In genomic region chr2:80304522-80304878, GRCh38 we compare ENCODE assay signal across 10 cellular contexts. TPM values are rescaled to one million over a fixed set of nuclear protein-coding genes. Genes with fewer than 3 reads are reported as not detected.
DNase-seq lines count a peak whose midpoint lies in the region; ATAC-seq and TF ChIP-seq lines count a peak whose summit lies in the region.
"Had no signal": no experiment of that assay in that cellular context is flagged by ENCODE, and none has a peak within 500 bp of the region (broad histone marks: within the 10 kb centered on the region; RNA-seq: fewer than 3 reads in every experiment).

LRRTM1 (minus strand) TSS chr2:80304752; CDS start chr2:80303819, 933 bp downstream.

- H3K4me2 ChIP-seq in BLaER1 treated with 17β-estradiol and CSF1 and Interleukin-3, amounts not matched to agents 10 nM and 100 nM: peak within 1 kb of the TSS; percentile 82 to 99 (median 89)
- peak within 1 kb of the TSS; percentile 93 for H3K4me2 ChIP-seq in neuronal stem cell (ENCODE audit: insufficient read depth, low read length, poor library complexity, severe bottlenecking)

- H3K14ac ChIP-seq in neuronal stem cell (ENCODE audit: low read length): no peak within 1 kb of the TSS

- peaks cover 0 to 7% (median 2%) of the 10 kb centered on the region in 10 experiments; a peak in 4 of 20 replicates for H3K4me1 ChIP-seq in BLaER1 treated with 17β-estradiol and CSF1 and Interleukin-3, amounts not matched to agents 10 nM and 100 nM
- H3K4me1 ChIP-seq in neuronal stem cell (ENCODE audit: control insufficient read depth in 2 of 2, insufficient read depth in 1 of 2, low read depth in 1 of 2, low read length in 2 of 2): peaks cover 2 to 12% of the 10 kb centered on the region in 2 donors

- H3K9me3 ChIP-seq in BLaER1 treated with 17β-estradiol and CSF1 and Interleukin-3, amounts not matched to agents 10 nM and 100 nM (replicated peaks in 1 of 11): peaks cover 0 to 24% (median 14%) of the 10 kb centered on the region in 11 experiments; a peak in 17 of 22 replicates
- no peaks in the 10 kb centered on the region for H3K9me3 ChIP-seq in neuronal stem cell (replicated peaks in 1 of 2; ENCODE audit: control insufficient read depth in 2 of 2, insufficient read depth in 1 of 2, low read depth in 1 of 2, low read length in 2 of 2)

- H4K20me1 ChIP-seq in BLaER1 treated with 17β-estradiol and CSF1 and Interleukin-3, amounts not matched to agents 10 nM and 100 nM: no peaks in the 10 kb centered on the region; a peak in 1 of 22 replicates

- H2AFZ ChIP-seq in neuronal stem cell (ENCODE audit: low read length): peak within 1 kb of the TSS; percentile 99

- H3K18ac ChIP-seq in neuronal stem cell (ENCODE audit: low read length): peak within 1 kb of the TSS; percentile 90

- DNase-seq in NCI-H460 (ENCODE audit: extremely low read depth, low read depth): peak; percentile 8
- no peak for DNase-seq in fibroblast of villous mesenchyme (ENCODE audit: low read depth)
- no peak for DNase-seq in neuronal stem cell (ENCODE audit: low spot score)
- DNase-seq in OCI-M2 (lab: John Stamatoyannopoulos, UW; ENCODE audit: unreplicated experiment): no peak

- no peaks in the 10 kb centered on the region for H3K79me1 ChIP-seq in neuronal stem cell (ENCODE audit: low read depth, low read length)

- H4K8ac ChIP-seq in neuronal stem cell (ENCODE audit: low read depth, low read length): no peak within 1 kb of the TSS

- no CpG with 5 or more reads among the region's 35 CpGs for WGBS in neuronal stem cell (ENCODE audit: extremely low coverage in 2 of 2, insufficient read length in 2 of 2, insufficient replicate concordance in 1 of 2), 2 donors

- no peak within 1 kb of the TSS for H2BK5ac ChIP-seq in neuronal stem cell (ENCODE audit: low read length)

- peak within 1 kb of the TSS; percentile 64 for H2BK120ac ChIP-seq in neuronal stem cell (ENCODE audit: low read depth, low read length)

- H3K27me3 ChIP-seq in BLaER1 treated with 17β-estradiol and CSF1 and Interleukin-3, amounts not matched to agents 10 nM and 100 nM: peaks cover 36 to 50% (median 40%) of the 10 kb centered on the region in 11 experiments
- H3K27me3 ChIP-seq in neuronal stem cell (ENCODE audit: control insufficient read depth in 3 of 3, insufficient read depth in 3 of 3, low read depth in 1 of 3, low read length in 3 of 3): peaks cover 13 to 47% (median 44%) of the 10 kb centered on the region in 3 experiments

- peak within 1 kb of the TSS; percentile 50 to 68 (median 60) for H3K4me3 ChIP-seq in BLaER1 treated with 17β-estradiol and CSF1 and Interleukin-3, amounts not matched to agents 10 nM and 100 nM
- H3K4me3 ChIP-seq in fibroblast of villous mesenchyme (ENCODE audit: low read depth, low read length) (peak within 1 kb of the TSS; percentile 18), neuronal stem cell (ENCODE audit: low read length in 2 of 2) (peak within 1 kb of the TSS; percentile 61 to 78)

- H3K36me3 ChIP-seq in BLaER1 treated with 17β-estradiol and CSF1 and Interleukin-3, amounts not matched to agents 10 nM and 100 nM: no peaks in the 10 kb centered on the region
- no peaks in the 10 kb centered on the region for H3K36me3 ChIP-seq in neuronal stem cell (replicated peaks in 1 of 2; ENCODE audit: control insufficient read depth in 2 of 2, insufficient read depth in 2 of 2, low read length in 2 of 2)

- H3K27ac ChIP-seq in BLaER1 treated with 17β-estradiol and CSF1 and Interleukin-3, amounts not matched to agents 10 nM and 100 nM: no peak within 1 kb of the TSS
- H3K27ac ChIP-seq in neuronal stem cell (replicated peaks; ENCODE audit: low read length): no peak within 1 kb of the TSS

- peak within 1 kb of the TSS; percentile 75 for H2BK12ac ChIP-seq in neuronal stem cell (ENCODE audit: low read length)

- H3K4ac ChIP-seq in neuronal stem cell (ENCODE audit: low read length): no peak within 1 kb of the TSS

- no peak within 1 kb of the TSS for H2AK5ac ChIP-seq in neuronal stem cell (ENCODE audit: low read depth, low read length)

- ATAC-seq in HG03520 (IDR thresholded peaks at IDR 0.05; ENCODE audit: unreplicated experiment): no peak
- ATAC-seq in HG03280 (IDR thresholded peaks at IDR 0.05; ENCODE audit: unreplicated experiment): no peak
- ATAC-seq in HG03196 (IDR thresholded peaks at IDR 0.05; ENCODE audit: unreplicated experiment): no peak

- no peak within 1 kb of the TSS for H4K91ac ChIP-seq in neuronal stem cell (ENCODE audit: low read depth, low read length, poor library complexity)

- H3K9ac ChIP-seq in BLaER1 treated with 17β-estradiol and CSF1 and Interleukin-3, amounts not matched to agents 10 nM and 100 nM: peak within 1 kb of the TSS in 7 of 11 experiments; percentile 35 to 56 (median 47); a peak in 10 of 22 replicates
- peak within 1 kb of the TSS; percentile 65 for H3K9ac ChIP-seq in neuronal stem cell (ENCODE audit: low read depth, low read length, poor library complexity)

- TF ChIP-seq CTCF in fibroblast of villous mesenchyme (IDR thresholded peaks at IDR 0.05; ENCODE audit: insufficient read depth, low read depth, low read length): no peak

- H2BK15ac ChIP-seq in neuronal stem cell (ENCODE audit: low read length): no peak within 1 kb of the TSS

- no peak within 1 kb of the TSS for H3K23ac ChIP-seq in neuronal stem cell (ENCODE audit: low read depth, low read length, poor library complexity)

RNA-seq across cellular contexts. Expression of gene LRRTM1, which starts in this region (rescaled TPM):
- total RNA-seq in NCI-H460 (2014; rRNA removed; shearing (Covaris generic)): not detected in 2 replicates
- not detected in 2 replicates for polyA plus RNA-seq in NCI-H460 (2014; cell fraction: nucleus; rRNA removed)
- total RNA-seq in fibroblast of villous mesenchyme: not detected in 2 replicates
- polyA plus RNA-seq in neuronal stem cell (2013, experiment 1 of 2): 0.14 TPM
- 0.10 TPM for polyA plus RNA-seq in neuronal stem cell (2013, experiment 2 of 2)
- total RNA-seq: Daoy, RPMI7951 had no signal

Comparison
In these comparisons a context has a peak if more than half of its experiments do, and no peak if none do; other contexts are left out.
1. Peak in DNase-seq in NCI-H460; RNA of the gene not detected or under 1 TPM.
2. H3K4me3 ChIP-seq: peak in every context shown above with its lines; median percentile 70 in neuronal stem cell; 60 in BLaER1 treated with 17β-estradiol and CSF1 and Interleukin-3, amounts not matched to agents 10 nM and 100 nM; 18 in fibroblast of villous mesenchyme.